Comparison of ENCODE assay signal across 8 cellular contexts in the genomic region with DNA sequence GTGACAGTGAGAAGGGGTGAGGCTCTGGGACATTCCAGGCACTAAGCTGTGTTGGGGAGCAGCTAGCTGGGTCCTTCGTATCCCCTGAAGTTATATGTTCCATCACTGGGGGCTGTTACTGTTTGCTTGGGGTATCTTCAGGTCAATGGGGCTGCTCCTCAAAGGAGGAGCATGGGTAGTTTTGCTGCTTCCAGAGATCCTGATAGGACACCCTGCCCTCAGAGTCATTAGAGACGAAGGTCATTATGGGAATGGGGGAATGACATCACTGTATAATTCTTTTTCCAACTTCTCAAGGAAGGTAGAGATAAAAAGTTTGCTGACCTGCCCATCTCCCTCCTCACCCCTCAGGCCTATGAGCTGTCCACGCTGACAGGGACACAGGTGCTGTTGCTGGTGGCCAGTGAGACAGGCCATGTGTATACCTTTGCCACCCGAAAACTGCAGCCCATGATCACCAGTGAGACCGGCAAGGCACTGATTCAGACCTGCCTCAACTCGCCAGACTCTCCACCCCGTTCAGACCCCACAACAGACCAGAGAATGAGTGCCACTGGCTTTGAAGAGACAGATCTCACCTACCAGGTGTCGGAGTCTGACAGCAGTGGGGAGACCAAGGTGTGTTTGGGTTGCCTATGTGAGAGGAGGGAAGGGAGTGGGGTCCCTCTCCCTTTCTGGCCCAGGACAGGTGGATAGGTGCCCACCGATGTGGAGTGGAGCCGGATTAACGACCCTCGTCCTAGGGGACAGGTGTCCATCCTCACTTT. TPM values are rescaled to one million over a fixed set of nuclear protein-coding genes. Genes with fewer than 3 reads are reported as not detected.
DNase-seq lines count a peak whose midpoint lies in the region; ATAC-seq and TF ChIP-seq lines count a peak whose summit lies in the region.

No MANE protein-coding gene starts in this region.

- H3K9me3 ChIP-seq in MM.1S (replicated peaks; ENCODE audit: insufficient read depth, low read length), result no peaks in the 10 kb centered on the region

- peaks cover 18% of the 10 kb centered on the region for H3F3A ChIP-seq in MM.1S (ENCODE audit: insufficient read depth, low read length)

- peaks cover 37 to 47% of the 10 kb centered on the region in 2 donors for H3K36me3 Mint-ChIP-seq in CD14-positive monocyte
- peaks cover 71% of the 10 kb centered on the region for H3K36me3 Mint-ChIP-seq in dendritic cell treated with granulocyte-macrophage colony-stimulating factor and Interleukin-4, amounts not matched to agents 40 ng/mL and 50 ng/mL, for 4 days (ENCODE audit: low read depth)
- H3K36me3 Mint-ChIP-seq in neural crest cell (ENCODE audit: low read depth), result peaks cover 4% of the 10 kb centered on the region

- no peaks in the 10 kb centered on the region for H3K9me3 Mint-ChIP-seq in CD14-positive monocyte
- no peaks in the 10 kb centered on the region for H3K9me3 Mint-ChIP-seq in dendritic cell treated with granulocyte-macrophage colony-stimulating factor and Interleukin-4, amounts not matched to agents 40 ng/mL and 50 ng/mL, for 4 days
- H3K9me3 Mint-ChIP-seq in neural crest cell, result no peaks in the 10 kb centered on the region

- H3K4me1 Mint-ChIP-seq in CD14-positive monocyte (peaks cover 42% of the 10 kb centered on the region), neural crest cell (peaks cover 39% of the 10 kb centered on the region)
- H3K4me1 Mint-ChIP-seq in dendritic cell treated with granulocyte-macrophage colony-stimulating factor and Interleukin-4, amounts not matched to agents 40 ng/mL and 50 ng/mL, for 4 days (ENCODE audit: low read depth), result peaks cover 56% of the 10 kb centered on the region

- H4K20me1 ChIP-seq in MM.1S (ENCODE audit: insufficient read depth, low read length), result peaks cover 5% of the 10 kb centered on the region; the same call in 1 of the 2 replicates

- DNase-seq in CD14-positive monocyte (ENCODE audit: low spot score) (no peak), MM.1S (no peak), neural crest cell (ENCODE audit: low read depth, low spot score) (no peak), superior temporal gyrus (ENCODE audit: extremely low spot score) (no peak), ecto neural progenitor cell (ENCODE audit: low spot score) (no peak), SKM-1 (lab: John Stamatoyannopoulos, UW; ENCODE audit: unreplicated experiment) (no peak)

- H3K4me3 ChIP-seq in MM.1S (ENCODE audit: low read length), result peak overlapping the region; percentile 46

- peaks cover 5% of the 10 kb centered on the region; the same call in 1 of the 2 replicates for H3K36me3 ChIP-seq in MM.1S (replicated peaks; ENCODE audit: insufficient read depth, low read length)

- peak overlapping the region; percentile 69; the same call in 1 of the 2 replicates for H3K27ac ChIP-seq in MM.1S (ENCODE audit: low read length)

- peak overlapping the region; percentile 96 for H3K4me2 ChIP-seq in MM.1S (ENCODE audit: low read depth, low read length)

- H3K4me1 ChIP-seq in MM.1S (ENCODE audit: low read length), result peaks cover 25% of the 10 kb centered on the region

- H3K27me3 ChIP-seq in MM.1S (replicated peaks; ENCODE audit: insufficient read depth, low read length), result no peaks in the 10 kb centered on the region

- H2AFZ ChIP-seq in MM.1S (ENCODE audit: low read length), result no peak overlapping the region

- H3K4me3 Mint-ChIP-seq in CD14-positive monocyte (peak overlapping the region; percentile 51 to 99), neural crest cell (peak overlapping the region; percentile 89)
- peak overlapping the region; percentile 95 for H3K4me3 Mint-ChIP-seq in dendritic cell treated with granulocyte-macrophage colony-stimulating factor and Interleukin-4, amounts not matched to agents 40 ng/mL and 50 ng/mL, for 4 days

- ATAC-seq in HG03025 (IDR thresholded peaks at IDR 0.05; ENCODE audit: low FRiP score, unreplicated experiment), result no peak

- TF ChIP-seq CTCF in CD14-positive monocyte (IDR thresholded peaks at IDR 0.05), result no peak
- no peak for TF ChIP-seq CTCF in MM.1S (IDR thresholded peaks at IDR 0.05; ENCODE audit: low read length)
- no peak for TF ChIP-seq CTCF in neural crest cell (conservative IDR thresholded peaks at IDR 0.05)

- H3K27me3 Mint-ChIP-seq in CD14-positive monocyte (ENCODE audit: low read depth in 3 of 3) (peaks cover 0 to 5% (median 1%) of the 10 kb centered on the region in 3 donors), neural crest cell (ENCODE audit: low read depth) (no peaks in the 10 kb centered on the region)
- H3K27me3 Mint-ChIP-seq in dendritic cell treated with granulocyte-macrophage colony-stimulating factor and Interleukin-4, amounts not matched to agents 40 ng/mL and 50 ng/mL, for 4 days, result no peaks in the 10 kb centered on the region

- no peaks in the 10 kb centered on the region for H3K9me2 ChIP-seq in MM.1S (replicated peaks; ENCODE audit: insufficient read depth, low read length)

- peak overlapping the region; percentile 37; the same call in 1 of the 2 replicates for H3K9ac ChIP-seq in MM.1S (ENCODE audit: low read length)

- peaks cover 39% of the 10 kb centered on the region for H3K79me2 ChIP-seq in MM.1S (ENCODE audit: low read length)

- H3K27ac Mint-ChIP-seq in CD14-positive monocyte (peak overlapping the region; percentile 32 to 96 (median 89)), neural crest cell (ENCODE audit: unreplicated experiment) (peak overlapping the region; percentile 88)
- H3K27ac Mint-ChIP-seq in dendritic cell treated with granulocyte-macrophage colony-stimulating factor and Interleukin-4, amounts not matched to agents 40 ng/mL and 50 ng/mL, for 4 days, result peak overlapping the region; percentile 95

- intact Hi-C loops in CD14-positive monocyte (cut with micrococcal nuclease), result loop anchor here (2.0 to 10.0 kb wide), 7 partner anchors 71 to 429 kb away; partner anchors contain the start of genes KLC4 (in 2 of the 2), MRPL2 (in 2 of the 2), POLR1C (in 2 of the 2) and YIPF3 (in 2 of the 2)
- intact Hi-C loops in dendritic cell treated with granulocyte-macrophage colony-stimulating factor and Interleukin-4, amounts not matched to agents 40 ng/mL and 50 ng/mL, for 4 days (cut with micrococcal nuclease), result loop anchor here (1.0 to 5.0 kb wide), 3 partner anchors 9 to 115 kb away; partner anchors contain the start of genes CUL9, DNPH1, KLC4 and MRPL2

RNA-seq across cellular contexts. Expression of gene SRF, which starts 2.6 kb away (rescaled TPM):
- 1 to 10 TPM; 3.6 to 3.8 TPM for polyA plus RNA-seq in CD14-positive monocyte
- total RNA-seq in neural crest cell, result 37.5 and 37.8 TPM in 2 replicates

RNA-seq across cellular contexts. Expression of gene CUL9, which starts 8.3 kb away (rescaled TPM):
- polyA plus RNA-seq in CD14-positive monocyte, result 1 to 10 TPM; 2.9 to 3.8 TPM
- total RNA-seq in neural crest cell, result 37.2 and 37.5 TPM in 2 replicates

RNA-seq across cellular contexts. Expression of gene DNPH1, which starts 55.6 kb away (rescaled TPM):
- 10 to 100 TPM; 42.7 to 55.4 TPM for polyA plus RNA-seq in CD14-positive monocyte
- 50.3 and 55.1 TPM in 2 replicates for total RNA-seq in neural crest cell
